Comparison of ENCODE assay signal across 8 cellular contexts in the genomic region with DNA sequence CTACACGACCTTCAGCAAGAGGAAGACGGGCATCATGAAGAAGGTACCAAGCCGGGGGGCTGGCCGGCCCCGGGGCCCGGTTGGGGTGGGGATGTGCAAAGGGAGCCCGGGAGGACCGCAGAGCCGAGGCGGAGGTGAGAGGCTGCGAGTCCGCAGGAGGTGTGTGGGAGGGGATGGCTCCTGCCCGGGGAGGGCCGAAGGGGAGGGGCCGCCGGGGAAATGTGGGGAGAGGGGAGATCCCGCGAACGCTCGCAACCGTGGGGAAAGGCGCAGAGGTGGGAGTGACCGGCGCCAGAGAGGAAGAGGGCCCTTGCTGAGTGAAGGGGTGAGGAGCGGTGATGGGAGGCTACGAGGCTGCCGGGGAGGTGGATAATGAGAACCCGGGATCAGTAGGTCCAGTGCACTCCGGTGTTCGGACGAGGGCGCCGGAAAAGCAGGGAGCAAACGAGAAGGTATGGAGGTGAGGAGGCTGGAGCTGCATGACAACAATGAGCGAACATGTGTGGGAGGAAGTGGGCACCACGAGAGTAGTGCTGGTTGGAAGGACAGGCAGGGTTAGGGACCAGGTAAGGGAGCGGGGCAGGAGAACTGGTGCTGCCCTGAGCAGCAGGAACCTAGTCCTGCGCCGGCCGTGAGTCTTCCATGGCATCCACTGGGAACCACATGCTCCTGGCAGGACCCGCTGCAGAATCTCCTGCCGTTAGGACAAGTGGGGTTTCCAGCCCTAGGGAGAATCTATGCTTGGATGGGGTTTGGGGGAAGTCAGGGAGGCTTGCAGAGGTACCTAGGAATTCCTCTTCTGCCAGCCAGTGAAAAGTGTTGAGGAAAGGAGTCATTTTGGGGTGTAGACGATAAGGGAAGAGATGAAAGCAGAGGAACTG. TPM values are rescaled to one million over a fixed set of nuclear protein-coding genes. Genes with fewer than 3 reads are reported as not detected.
DNase-seq lines count a peak whose midpoint lies in the region; ATAC-seq and TF ChIP-seq lines count a peak whose summit lies in the region.

No MANE protein-coding gene starts in this region.

- H3K36me3 ChIP-seq in DOHH2 (ENCODE audit: control insufficient read depth, low read length) (peaks cover 49% of the 10 kb centered on the region), MM.1S (replicated peaks; ENCODE audit: insufficient read depth, low read length) (peaks cover 5% of the 10 kb centered on the region; the same call in 1 of the 2 replicates), lower lobe of right lung (peaks cover 24% of the 10 kb centered on the region)

- peaks cover 28% of the 10 kb centered on the region for H4K20me1 ChIP-seq in DOHH2 (ENCODE audit: control insufficient read depth, insufficient read depth, low read depth, low read length)
- peaks cover 5% of the 10 kb centered on the region; the same call in 1 of the 2 replicates for H4K20me1 ChIP-seq in MM.1S (ENCODE audit: insufficient read depth, low read length)

- ATAC-seq in lower lobe of right lung = no peak
- ATAC-seq in GM21423 (IDR thresholded peaks at IDR 0.05; ENCODE audit: unreplicated experiment) = no peak

- H3F3A ChIP-seq in DOHH2 (ENCODE audit: control insufficient read depth, insufficient read depth) (peaks cover 14% of the 10 kb centered on the region), MM.1S (ENCODE audit: insufficient read depth, low read length) (peaks cover 18% of the 10 kb centered on the region)

- intact Hi-C loops in lower lobe of right lung (cut with DNase I) = no loop called here

- TF ChIP-seq CTCF in DOHH2 (IDR thresholded peaks at IDR 0.05; ENCODE audit: low read depth, low read length, poor library complexity, severe bottlenecking) (no peak), MM.1S (IDR thresholded peaks at IDR 0.05; ENCODE audit: low read length) (no peak), coronary artery (IDR thresholded peaks at IDR 0.05) (no peak), lower lobe of right lung (IDR thresholded peaks at IDR 0.05) (no peak)

- H3K4me2 ChIP-seq in DOHH2 (ENCODE audit: low read length) (peak overlapping the region; percentile 74), MM.1S (ENCODE audit: low read depth, low read length) (peak overlapping the region; percentile 96)

- H3K9me3 ChIP-seq in DOHH2 (ENCODE audit: control insufficient read depth, insufficient read depth, low read length) (no peaks in the 10 kb centered on the region), MM.1S (replicated peaks; ENCODE audit: insufficient read depth, low read length) (no peaks in the 10 kb centered on the region), lower lobe of right lung (no peaks in the 10 kb centered on the region)

- peaks cover 51% of the 10 kb centered on the region for H3K79me2 ChIP-seq in DOHH2 (ENCODE audit: control insufficient read depth, low read length)
- peaks cover 39% of the 10 kb centered on the region for H3K79me2 ChIP-seq in MM.1S (ENCODE audit: low read length)

- H3K27ac ChIP-seq in DOHH2 (ENCODE audit: low read depth, low read length) (peak overlapping the region; percentile 46), MM.1S (ENCODE audit: low read length) (no peak overlapping the region; the same call in 1 of the 2 replicates), coronary artery (peak overlapping the region; percentile 96 to 99), lower lobe of right lung (peak overlapping the region; percentile 93)

- H3K4me1 ChIP-seq in DOHH2 (ENCODE audit: control insufficient read depth, low read length) (peaks cover 32% of the 10 kb centered on the region), MM.1S (ENCODE audit: low read length) (peaks cover 25% of the 10 kb centered on the region), lower lobe of right lung (peaks cover 39% of the 10 kb centered on the region)

- H2AFZ ChIP-seq in MM.1S (ENCODE audit: low read length) = peak overlapping the region; percentile 77

- H3K9ac ChIP-seq in MM.1S (ENCODE audit: low read length) = peak overlapping the region; percentile 89

- H3K4me3 ChIP-seq in DOHH2 (ENCODE audit: low read length) = peak overlapping the region; percentile 85
- H3K4me3 ChIP-seq in MM.1S (ENCODE audit: low read length) = peak overlapping the region; percentile 96
- peak overlapping the region; percentile 97 for H3K4me3 ChIP-seq in coronary artery
- peak overlapping the region; percentile 95 for H3K4me3 ChIP-seq in lower lobe of right lung

- DNase-seq in MM.1S (peak; percentile 7), coronary artery (ENCODE audit: low spot score) (peak; percentile 86), lower lobe of right lung (peak; percentile 72), NCI-H1436 treated with DMSO at 0.1 percent for 48 hours (lab: John Stamatoyannopoulos, UW) (no peak)
- peak; percentile 50 to 60 for DNase-seq in activated CD4-positive, alpha-beta T cell treated with anti-CD3 and anti-CD28 coated beads for 4 hours
- DNase-seq in stimulated activated CD4-positive, alpha-beta T cell treated with anti-CD3 and anti-CD28 coated beads, TNF-alpha, amount 100 ng/mL, for 1 hour (ENCODE audit: low read depth in 3 of 3, low spot score in 1 of 3) = peak in 2 of 3 donors; percentile 12 to 16

- no peaks in the 10 kb centered on the region for H3K27me3 ChIP-seq in DOHH2 (ENCODE audit: control insufficient read depth, low read length)
- no peaks in the 10 kb centered on the region for H3K27me3 ChIP-seq in MM.1S (replicated peaks; ENCODE audit: insufficient read depth, low read length)
- no peaks in the 10 kb centered on the region for H3K27me3 ChIP-seq in lower lobe of right lung (ENCODE audit: low read depth)

- H3K9me2 ChIP-seq in DOHH2 (replicated peaks; ENCODE audit: control insufficient read depth, low read length) (no peaks in the 10 kb centered on the region), MM.1S (replicated peaks; ENCODE audit: insufficient read depth, low read length) (no peaks in the 10 kb centered on the region)

RNA-seq across cellular contexts. Expression of gene SRF, which starts 1.3 kb away (rescaled TPM):
- total RNA-seq in lower lobe of right lung = 29.2 TPM

RNA-seq across cellular contexts. Expression of gene CUL9, which starts 9.6 kb away (rescaled TPM):
- 41.8 TPM for total RNA-seq in lower lobe of right lung

RNA-seq across cellular contexts. Expression of gene DNPH1, which starts 56.9 kb away (rescaled TPM):
- 24.0 TPM for total RNA-seq in lower lobe of right lung
